9 cellular contexts compared by ENCODE assay signal in genomic region chr13:101706651-101707050, GRCh38.
DNase-seq lines count a peak whose midpoint lies in the region; TF ChIP-seq lines count a peak whose summit lies in the region.
"Had no signal": no experiment of that assay in that cellular context is flagged by ENCODE, and none has a peak within 500 bp of the region (broad histone marks: within the 10 kb centered on the region; RNA-seq: fewer than 3 reads in every experiment).

No MANE protein-coding gene starts in this region.

- no peaks in the 10 kb centered on the region for H4K20me1 ChIP-seq in smooth muscle cell (ENCODE audit: low read depth)
- H4K20me1 ChIP-seq in SK-N-SH (ENCODE audit: insufficient read depth) = no peaks in the 10 kb centered on the region

- H3K27ac ChIP-seq in smooth muscle cell (ENCODE audit: low read depth) = no peak overlapping the region
- H3K27ac ChIP-seq in SK-N-SH (ENCODE audit: low read depth in 2 of 2, low read length in 1 of 2) = no peak overlapping the region

- H3F3A ChIP-seq in smooth muscle cell (ENCODE audit: low read depth) = no peaks in the 10 kb centered on the region
- H3F3A ChIP-seq in SK-N-SH (replicated peaks; ENCODE audit: insufficient read depth) = no peaks in the 10 kb centered on the region

- POLR2A ChIA-PET in SK-N-SH (lab: Yijun Ruan, JAX) = no interaction called here

- H2AFZ ChIP-seq in smooth muscle cell (ENCODE audit: low read depth) = no peak overlapping the region
- H2AFZ ChIP-seq in SK-N-SH (ENCODE audit: low read depth) = no peak overlapping the region

- H3K9me3 ChIP-seq in smooth muscle cell (replicated peaks; ENCODE audit: low read depth) (no peaks in the 10 kb centered on the region), SK-N-SH (no peaks in the 10 kb centered on the region)

- TF ChIP-seq RAD21 in SK-N-SH (IDR thresholded peaks at IDR 0.05; ENCODE audit: low read length) = no peak

- TF ChIP-seq CTCF in smooth muscle cell (IDR thresholded peaks at IDR 0.05; ENCODE audit: borderline replicate concordance, insufficient read depth, poor library complexity, severe bottlenecking) (no peak), SK-N-SH (IDR thresholded peaks at IDR 0.05) (no peak)

- H3K4me1 ChIP-seq in smooth muscle cell (ENCODE audit: low read depth) (no peaks in the 10 kb centered on the region), SK-N-SH (ENCODE audit: control insufficient read depth in 1 of 2, insufficient read depth in 2 of 2, low read depth in 1 of 2, low read length in 1 of 2) (peaks cover 0 to 3% of the 10 kb centered on the region in 2 experiments; a peak in 1 of 4 replicates)

- H3K4me3 ChIP-seq in smooth muscle cell (no peak overlapping the region), SK-N-SH (ENCODE audit: low read depth in 2 of 2, low read length in 1 of 2) (no peak overlapping the region)

- DNase-seq in NCI-H2171 treated with DMSO at 0.1 percent for 48 hours (lab: John Stamatoyannopoulos, UW) (peak; percentile 53), NCI-H2171 (lab: John Stamatoyannopoulos, UW) (no peak), NCI-H446 treated with DMSO at 0.1 percent for 48 hours (lab: John Stamatoyannopoulos, UW) (peak; percentile 79), dermis microvascular lymphatic vessel endothelial cell (ENCODE audit: low read depth in 2 of 2) (peak; percentile 86 to 90), smooth muscle cell (lab: John Stamatoyannopoulos, UW; ENCODE audit: unreplicated experiment) (no peak), SK-N-SH (no peak), activated gamma-delta T cell treated with Interleukin-2 at 50 U/mL for 16 hours (no peak)
- DNase-seq in NK-92 treated with Interleukin-12 subunit alpha and Interleukin-12 subunit beta, amount 100 ng/mL, for 24 hours (lab: John Stamatoyannopoulos, UW) = no peak
- DNase-seq: CD4-positive, CD25-positive, alpha-beta regulatory T cell had no signal

- H3K36me3 ChIP-seq in smooth muscle cell (ENCODE audit: low read depth) (no peaks in the 10 kb centered on the region), SK-N-SH (replicated peaks in 1 of 2; ENCODE audit: control insufficient read depth in 1 of 2, insufficient read depth in 2 of 2, low read length in 1 of 2) (peaks cover 18 to 60% of the 10 kb centered on the region in 2 experiments)

- WGBS in smooth muscle cell (ENCODE audit: low lambda C conversion rate) = 31% methylated on average over 6 of the region's 6 CpGs
- 86% methylated on average over 6 of the region's 6 CpGs for WGBS in SK-N-SH (ENCODE audit: low lambda C conversion rate)

- H3K4me2 ChIP-seq in smooth muscle cell (peak overlapping the region; percentile 9), SK-N-SH (no peak overlapping the region)

- H3K79me2 ChIP-seq in smooth muscle cell (ENCODE audit: low read depth) (no peaks in the 10 kb centered on the region), SK-N-SH (ENCODE audit: insufficient read depth) (no peaks in the 10 kb centered on the region)

- TF ChIP-seq EP300 in SK-N-SH (IDR thresholded peaks at IDR 0.05; ENCODE audit: borderline replicate concordance in 1 of 2, low read depth in 1 of 2, low read length in 1 of 2) = no peak

- H3K9ac ChIP-seq in smooth muscle cell (ENCODE audit: low read depth) (no peak overlapping the region), SK-N-SH (no peak overlapping the region)

- CTCF ChIA-PET in SK-N-SH (lab: Yijun Ruan, JAX) = interaction anchor here (0.6 to 1.4 kb wide), 2 partner anchors 192 to 562 kb away, joined by 3 to 4 read pairs; no protein-coding TSS in a partner anchor

- no peaks in the 10 kb centered on the region for H3K27me3 ChIP-seq in smooth muscle cell (ENCODE audit: low read depth)
- no peaks in the 10 kb centered on the region for H3K27me3 ChIP-seq in SK-N-SH (ENCODE audit: insufficient read depth)

- H3K9me2 ChIP-seq in SK-N-SH = no peaks in the 10 kb centered on the region

TF ChIP-seq in SK-N-SH, 30 proteins besides CTCF, POLR2A, EP300 and RAD21:
- no peak for TF ChIP-seq FOXM1 (IDR thresholded peaks at IDR 0.05; ENCODE audit: low read depth)
- TF ChIP-seq, protein P1, sequence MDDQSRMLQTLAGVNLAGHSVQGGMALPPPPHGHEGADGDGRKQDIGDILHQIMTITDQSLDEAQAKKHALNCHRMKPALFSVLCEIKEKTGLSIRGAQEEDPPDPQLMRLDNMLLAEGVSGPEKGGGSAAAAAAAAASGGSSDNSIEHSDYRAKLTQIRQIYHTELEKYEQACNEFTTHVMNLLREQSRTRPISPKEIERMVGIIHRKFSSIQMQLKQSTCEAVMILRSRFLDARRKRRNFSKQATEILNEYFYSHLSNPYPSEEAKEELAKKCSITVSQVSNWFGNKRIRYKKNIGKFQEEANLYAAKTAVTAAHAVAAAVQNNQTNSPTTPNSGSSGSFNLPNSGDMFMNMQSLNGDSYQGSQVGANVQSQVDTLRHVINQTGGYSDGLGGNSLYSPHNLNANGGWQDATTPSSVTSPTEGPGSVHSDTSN (IDR thresholded peaks at IDR 0.05) = no peak
- TF ChIP-seq RXRA (IDR thresholded peaks at IDR 0.05; ENCODE audit: borderline replicate concordance, low read depth) = no peak
- TF ChIP-seq SMC3 (IDR thresholded peaks at IDR 0.05; ENCODE audit: low read depth, low read length) = no peak
- no peak for TF ChIP-seq TCF12 (IDR thresholded peaks at IDR 0.05)
- TF ChIP-seq GABPA (IDR thresholded peaks at IDR 0.05; ENCODE audit: low read depth) = no peak
- no peak for TF ChIP-seq NFIC (IDR thresholded peaks at IDR 0.05; ENCODE audit: borderline replicate concordance)
- no peak for TF ChIP-seq GATA2 (CRISPR knock-in tag; IDR thresholded peaks at IDR 0.05)
- no peak for TF ChIP-seq FOSL2 (IDR thresholded peaks at IDR 0.05; ENCODE audit: borderline replicate concordance, low read depth)
- no peak for TF ChIP-seq USF1 (IDR thresholded peaks at IDR 0.05; ENCODE audit: borderline replicate concordance, low read depth)

Comparison
In these comparisons a context has a peak if more than half of its experiments do, and no peak if none do; other contexts are left out.
1. DNase-seq: peak in NCI-H2171 treated with DMSO at 0.1 percent for 48 hours (single experiment), NCI-H446 treated with DMSO at 0.1 percent for 48 hours (single experiment) and dermis microvascular lymphatic vessel endothelial cell (2 of 2); none in NCI-H2171 (single experiment), smooth muscle cell (single experiment), SK-N-SH (single experiment), activated gamma-delta T cell treated with Interleukin-2 at 50 U/mL for 16 hours (single experiment) and NK-92 treated with Interleukin-12 subunit alpha and Interleukin-12 subunit beta, amount 100 ng/mL, for 24 hours (single experiment).